In the genomic region with DNA sequence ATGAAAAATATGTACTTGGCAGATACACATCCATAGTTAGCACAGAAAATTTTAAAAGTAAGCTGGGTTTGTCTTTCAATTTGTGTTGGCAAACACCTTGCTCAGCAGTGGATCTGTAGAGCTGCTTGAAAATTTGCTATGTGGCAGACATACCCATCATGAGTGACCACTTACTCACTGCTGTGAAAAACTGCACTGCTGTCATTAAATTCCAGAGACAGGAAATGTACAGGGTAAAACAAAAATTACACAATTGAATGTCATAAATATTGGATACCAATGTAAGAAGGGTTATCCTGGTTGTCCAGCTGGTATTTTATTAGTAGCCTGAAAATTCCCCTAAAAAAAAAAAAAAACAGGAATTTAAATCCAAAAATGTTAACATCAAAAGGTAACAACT, we compare ENCODE assay signal across 16 cellular contexts. TPM values are rescaled to one million over a fixed set of nuclear protein-coding genes. Genes with fewer than 3 reads are reported as not detected.
DNase-seq lines count a peak whose midpoint lies in the region; ATAC-seq and TF ChIP-seq lines count a peak whose summit lies in the region.
"Had no signal": no experiment of that assay in that cellular context is flagged by ENCODE, and none has a peak within 500 bp of the region (broad histone marks: within the 10 kb centered on the region; RNA-seq: fewer than 3 reads in every experiment).

No MANE protein-coding gene starts in this region.

- H3K18ac ChIP-seq in IMR-90 (ENCODE audit: low read depth, low read length): no peak overlapping the region

- H3K4ac ChIP-seq in IMR-90 (ENCODE audit: low read depth, low read length): no peak overlapping the region

- no peak for TF ChIP-seq POLR2A in IMR-90 (IDR thresholded peaks at IDR 0.05; ENCODE audit: low read depth, low read length)

- no peak overlapping the region for H2BK15ac ChIP-seq in IMR-90 (ENCODE audit: low read depth, low read length)

- H2BK120ac ChIP-seq in IMR-90 (ENCODE audit: low read depth, low read length): no peak overlapping the region

- DNase-seq in EH (ENCODE audit: low read depth) (peak; percentile 84), IMR-90 (peak; percentile 76), choroid plexus epithelial cell (ENCODE audit: low read depth) (peak; percentile 77), osteoblast (ENCODE audit: insufficient read length, low spot score, missing footprints) (peak; percentile 70), NCI-H524 (lab: John Stamatoyannopoulos, UW) (no peak), cardiac septum (ENCODE audit: low spot score) (no peak)
- DNase-seq in stimulated activated naive CD4-positive, alpha-beta T cell treated with Interleukin-2 at 50 U/mL for 16 hours (lab: John Stamatoyannopoulos, UW): no peak
- DNase-seq: COR-L47; GOT3; NCI-H187; NCI-H524 treated with DMSO at 0.1 percent for 48 hours; Peyer's patch; sigmoid colon; stimulated activated naive CD8-positive, alpha-beta T cell treated with anti-CD3 and anti-CD28 coated beads, Interleukin-15, Interleukin-2, amounts not matched to agents 100 U/mL and 50 U/mL, for 24 hours had no signal

- H3K9me3 ChIP-seq in IMR-90 (ENCODE audit: control insufficient read depth, insufficient read depth, low read length): no peaks in the 10 kb centered on the region
- no peaks in the 10 kb centered on the region for H3K9me3 ChIP-seq in osteoblast (ENCODE audit: low read depth, low read length)
- H3K9me3 ChIP-seq: Peyer's patch, sigmoid colon had no signal

- H3K79me2 ChIP-seq in osteoblast (ENCODE audit: insufficient read depth, low read length): no peaks in the 10 kb centered on the region
- H3K79me2 ChIP-seq: hepatocyte had no signal

- H4K91ac ChIP-seq in IMR-90 (ENCODE audit: insufficient read depth, low read depth, low read length): no peak overlapping the region

- in situ Hi-C loops in IMR-90 (cut with MboI; ENCODE audit: low sequenced_read_pairs): no loop called here

- H3K9ac ChIP-seq in IMR-90 (ENCODE audit: low read depth, low read length): no peak overlapping the region

- H3K79me1 ChIP-seq in IMR-90 (ENCODE audit: low read depth in 1 of 2, low read length in 2 of 2): peaks cover 4 to 7% of the 10 kb centered on the region in 2 experiments; a peak in 3 of 4 replicates

- H4K5ac ChIP-seq in IMR-90 (ENCODE audit: low read depth, low read length): no peak overlapping the region

- H3K4me2 ChIP-seq in IMR-90 (ENCODE audit: low read depth, low read length) (no peak overlapping the region), osteoblast (ENCODE audit: insufficient read depth, low read length) (peak overlapping the region; percentile 32)
- H3K4me2 ChIP-seq: hepatocyte had no signal

- H4K20me1 ChIP-seq in IMR-90 (ENCODE audit: insufficient read depth, low read length): no peaks in the 10 kb centered on the region
- H4K20me1 ChIP-seq in osteoblast (ENCODE audit: insufficient read depth, low read length): no peaks in the 10 kb centered on the region

- H3K36me3 ChIP-seq in IMR-90 (ENCODE audit: control insufficient read depth, insufficient read depth, low read length): peaks cover 27% of the 10 kb centered on the region
- H3K36me3 ChIP-seq in osteoblast (ENCODE audit: insufficient read depth, low read length): peaks cover 48% of the 10 kb centered on the region

- H2AFZ ChIP-seq in IMR-90 (replicated peaks; ENCODE audit: low read length, poor library complexity): no peak overlapping the region
- H2AFZ ChIP-seq in osteoblast (ENCODE audit: low read length): no peak overlapping the region
- H2AFZ ChIP-seq: hepatocyte had no signal

- TF ChIP-seq RAD21 in IMR-90 (IDR thresholded peaks at IDR 0.05; ENCODE audit: low read length): no peak

- H3K27me3 ChIP-seq in IMR-90 (ENCODE audit: control insufficient read depth, insufficient read depth, low read length): no peaks in the 10 kb centered on the region
- H3K27me3 ChIP-seq in osteoblast (ENCODE audit: insufficient read depth, low read length): no peaks in the 10 kb centered on the region
- H3K27me3 ChIP-seq: hepatocyte, Peyer's patch, sigmoid colon had no signal

- H3K27ac ChIP-seq in IMR-90 (ENCODE audit: insufficient read depth, low read length): no peak overlapping the region
- peak overlapping the region; percentile 48 for H3K27ac ChIP-seq in osteoblast (ENCODE audit: low read depth, low read length)
- H3K27ac ChIP-seq: hepatocyte, Peyer's patch, sigmoid colon had no signal

- H3K56ac ChIP-seq in IMR-90 (ENCODE audit: extremely low read depth, insufficient read depth, low read length): no peak overlapping the region

- H2AK9ac ChIP-seq in IMR-90 (replicated peaks; ENCODE audit: low read depth, low read length, poor library complexity): no peak overlapping the region

- intact Hi-C loops in IMR-90 (cut with micrococcal nuclease) (no loop called here), cardiac septum (cut with DNase I) (no loop called here)

- no peak overlapping the region for H4K8ac ChIP-seq in IMR-90 (ENCODE audit: low read depth in 2 of 2, low read length in 2 of 2)

- no peak for TF ChIP-seq CTCF in IMR-90 (conservative IDR thresholded peaks at IDR 0.05; ENCODE audit: low read depth, low read length)
- no peak for TF ChIP-seq CTCF in choroid plexus epithelial cell (conservative IDR thresholded peaks at IDR 0.05; ENCODE audit: low read depth, low read length)
- no peak for TF ChIP-seq CTCF in osteoblast (IDR thresholded peaks at IDR 0.05; ENCODE audit: extremely low read depth, low read depth, low read length)

- CTCF ChIA-PET in IMR-90 (lab: Yijun Ruan, JAX): interaction anchor here (0.8 to 0.9 kb wide), 2 partner anchors 8 to 49 kb away, joined by 3 to 5 read pairs; no protein-coding TSS in a partner anchor

- POLR2A ChIA-PET in IMR-90 (lab: Charles Lee; ENCODE audit: unreplicated experiment): interaction anchor here (0.6 kb wide), 1 partner anchor 197 kb away, joined by 4 read pairs; no protein-coding TSS in a partner anchor

- no peak overlapping the region for H3K14ac ChIP-seq in IMR-90 (replicated peaks; ENCODE audit: low read depth, low read length)

- H3K4me3 ChIP-seq in IMR-90 (ENCODE audit: insufficient read depth, low read depth, low read length) (no peak overlapping the region), choroid plexus epithelial cell (ENCODE audit: low read depth, low read length) (no peak overlapping the region), osteoblast (ENCODE audit: insufficient read depth, low read length) (no peak overlapping the region)
- H3K4me3 ChIP-seq: hepatocyte, Peyer's patch, sigmoid colon had no signal

- peak overlapping the region; percentile 30 for H2BK5ac ChIP-seq in IMR-90 (ENCODE audit: low read depth, low read length, poor library complexity, severe bottlenecking)

- peak; percentile 88 for ATAC-seq in IMR-90 (ENCODE audit: low read depth)
- ATAC-seq: left lobe of liver; stimulated activated naive CD8-positive, alpha-beta T cell treated with anti-CD3 and anti-CD28 coated beads, Interleukin-15, Interleukin-2, amounts not matched to agents 100 U/mL and 50 U/mL, for 24 hours had no signal

- BruUV-seq in IMR-90 (replicated peaks; lab: Mats Ljungman, UMichigan): no TSS peak

- no peak overlapping the region for H3K23ac ChIP-seq in IMR-90 (ENCODE audit: low read depth, low read length)

- no peak overlapping the region for H2AK5ac ChIP-seq in IMR-90 (ENCODE audit: low read depth, low read length)

- H3K4me1 ChIP-seq in IMR-90 (ENCODE audit: control insufficient read depth, insufficient read depth, low read length) (peaks cover 2% of the 10 kb centered on the region; the same call in 1 of the 2 replicates), osteoblast (ENCODE audit: insufficient read depth, low read length) (peaks cover 12% of the 10 kb centered on the region)
- H3K4me1 ChIP-seq: Peyer's patch, sigmoid colon had no signal

- dilution Hi-C loops in IMR-90 (cut with HindIII; ENCODE audit: low sequenced_read_pairs, unreplicated experiment): no loop called here

- H2BK20ac ChIP-seq in IMR-90 (ENCODE audit: low read depth, low read length): no peak overlapping the region

- H3K9me1 ChIP-seq in IMR-90 (ENCODE audit: insufficient read depth, low read length): no peaks in the 10 kb centered on the region

TF ChIP-seq in IMR-90, 13 proteins besides CTCF, POLR2A, EP300 and RAD21 (continues in another document):
- TF ChIP-seq, protein P1, sequence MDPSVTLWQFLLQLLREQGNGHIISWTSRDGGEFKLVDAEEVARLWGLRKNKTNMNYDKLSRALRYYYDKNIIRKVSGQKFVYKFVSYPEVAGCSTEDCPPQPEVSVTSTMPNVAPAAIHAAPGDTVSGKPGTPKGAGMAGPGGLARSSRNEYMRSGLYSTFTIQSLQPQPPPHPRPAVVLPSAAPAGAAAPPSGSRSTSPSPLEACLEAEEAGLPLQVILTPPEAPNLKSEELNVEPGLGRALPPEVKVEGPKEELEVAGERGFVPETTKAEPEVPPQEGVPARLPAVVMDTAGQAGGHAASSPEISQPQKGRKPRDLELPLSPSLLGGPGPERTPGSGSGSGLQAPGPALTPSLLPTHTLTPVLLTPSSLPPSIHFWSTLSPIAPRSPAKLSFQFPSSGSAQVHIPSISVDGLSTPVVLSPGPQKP (IDR thresholded peaks at IDR 0.05; ENCODE audit: borderline replicate concordance, low read depth, low read length): no peak
- TF ChIP-seq CEBPB (IDR thresholded peaks at IDR 0.05; ENCODE audit: low read depth, low read length): peak; percentile 28; the same call in 1 of the 2 replicates

RNA-seq across cellular contexts. Expression of gene NIF3L1, which starts 24.5 kb away (rescaled TPM):
- 31.1 and 43.0 TPM in 2 replicates for total RNA-seq in IMR-90 (2012; rRNA removed)
- polyA plus RNA-seq in IMR-90 (2012; rRNA removed): 45.7 and 54.6 TPM in 2 replicates
- polyA plus RNA-seq in IMR-90 (2012; cell fraction: cytosol; rRNA removed): 13.7 and 15.5 TPM in 2 replicates
- 11.6 and 39.8 TPM in 2 replicates for polyA plus RNA-seq in IMR-90 (2012; cell fraction: nucleus; rRNA removed; ENCODE audit: low replicate concordance)
- 20.0 and 22.1 TPM in 2 replicates for total RNA-seq in osteoblast
- total RNA-seq in cardiac septum: 19.1 TPM

RNA-seq across cellular contexts. Expression of gene PPIL3, which starts 24.8 kb away (rescaled TPM):
- total RNA-seq in IMR-90 (2012; rRNA removed) (35.1 and 49.2 TPM in 2 replicates), osteoblast (45.2 and 51.6 TPM in 2 replicates), cardiac septum (19.4 TPM)
- polyA plus RNA-seq in IMR-90 (2012; rRNA removed): 37.3 and 47.9 TPM in 2 replicates
- polyA plus RNA-seq in IMR-90 (2012; cell fraction: cytosol; rRNA removed): 6.5 and 13.1 TPM in 2 replicates
- polyA plus RNA-seq in IMR-90 (2012; cell fraction: nucleus; rRNA removed; ENCODE audit: low replicate concordance): 12.0 and 79.9 TPM in 2 replicates

RNA-seq across cellular contexts. Expression of gene CLK1, which starts 49.2 kb away (rescaled TPM):
- total RNA-seq in IMR-90 (2012; rRNA removed) (26.2 and 43.9 TPM in 2 replicates), osteoblast (73.5 and 77.2 TPM in 2 replicates), cardiac septum (58.3 TPM)
- 28.2 and 35.5 TPM in 2 replicates for polyA plus RNA-seq in IMR-90 (2012; rRNA removed)
- 2.6 and 6.0 TPM in 2 replicates for polyA plus RNA-seq in IMR-90 (2012; cell fraction: cytosol; rRNA removed)
- 19.4 and 266 TPM in 2 replicates for polyA plus RNA-seq in IMR-90 (2012; cell fraction: nucleus; rRNA removed; ENCODE audit: low replicate concordance)

RNA-seq across cellular contexts. Expression of gene ORC2, which starts 49.8 kb away (rescaled TPM):
- total RNA-seq in IMR-90 (2012; rRNA removed): 10.0 and 13.3 TPM in 2 replicates
- polyA plus RNA-seq in IMR-90 (2012; rRNA removed): 3.0 and 4.4 TPM in 2 replicates
- 0.78 and 1.5 TPM in 2 replicates for polyA plus RNA-seq in IMR-90 (2012; cell fraction: cytosol; rRNA removed)
- 0.97 and 7.1 TPM in 2 replicates for polyA plus RNA-seq in IMR-90 (2012; cell fraction: nucleus; rRNA removed; ENCODE audit: low replicate concordance)
- total RNA-seq in osteoblast: 13.0 and 14.5 TPM in 2 replicates
- 24.9 TPM for total RNA-seq in cardiac septum

Comparison
In these comparisons a context has a peak if more than half of its experiments do, and no peak if none do; other contexts are left out.
1. DNase-seq: peak in EH (single experiment), IMR-90 (single experiment), choroid plexus epithelial cell (single experiment) and osteoblast (single experiment); none in stimulated activated naive CD4-positive, alpha-beta T cell treated with Interleukin-2 at 50 U/mL for 16 hours (single experiment), NCI-H524 (0 of 2) and cardiac septum (single experiment).